ENCODE assay signal across 2 cellular contexts in genomic region chr19:58021541-58022282, GRCh38.
A peak's percentile ranks its signal among the peaks of the same experiment; 100 is the strongest.
TF ChIP-seq lines count a peak whose summit lies in the region.

No MANE protein-coding gene starts in this region.

TF ChIP-seq in HEK293T, 16 proteins besides CTCF, POLR2A, EP300 and RAD21 (continued from another document):
- TF ChIP-seq PKNOX1 (IDR thresholded peaks at IDR 0.05) (no peak), LEF1 (IDR thresholded peaks at IDR 0.05; ENCODE audit: borderline replicate concordance) (no peak), ARNT (IDR thresholded peaks at IDR 0.05) (no peak), NFRKB (IDR thresholded peaks at IDR 0.05) (no peak), ZNF384 (IDR thresholded peaks at IDR 0.05) (no peak), SP1 (IDR thresholded peaks at IDR 0.05) (no peak), ELF4 (IDR thresholded peaks at IDR 0.05) (no peak), FOXM1 (IDR thresholded peaks at IDR 0.05; ENCODE audit: borderline replicate concordance) (no peak), TARDBP (IDR thresholded peaks at IDR 0.05) (no peak), FOXA1 (IDR thresholded peaks at IDR 0.05) (no peak), HDGF (IDR thresholded peaks at IDR 0.05; ENCODE audit: borderline replicate concordance) (no peak), SUZ12 (IDR thresholded peaks at IDR 0.05) (no peak), FOXK2 (IDR thresholded peaks at IDR 0.05) (no peak), BHLHE40 (IDR thresholded peaks at IDR 0.05; ENCODE audit: borderline replicate concordance) (no peak), L3MBTL2 (conservative IDR thresholded peaks at IDR 0.05) (no peak)

TF ChIP-seq in liver, 16 proteins besides CTCF, POLR2A, EP300 and RAD21 (continued from another document):
- no peak for TF ChIP-seq ATF3 (IDR thresholded peaks at IDR 0.05)
- no peak for TF ChIP-seq ZBTB33 (IDR thresholded peaks at IDR 0.05)
- no peak for TF ChIP-seq MAX (IDR thresholded peaks at IDR 0.05)
- TF ChIP-seq NR2F2 (IDR thresholded peaks at IDR 0.05), result peak; percentile 53
- TF ChIP-seq SP1 (IDR thresholded peaks at IDR 0.05), result no peak
